ENCODE assay signal across 21 cellular contexts in genomic region chr5:179281688-179282087, GRCh38.
"Had no signal": no experiment of that assay in that cellular context is flagged by ENCODE, and none has a peak within 500 bp of the region (broad histone marks: within the 10 kb centered on the region; RNA-seq: fewer than 3 reads in every experiment).

No MANE protein-coding gene starts in this region.

- H3K4me2 ChIP-seq: KMS-11 had no signal

- DNase-seq: Kasumi-1, MM.1S, NCI-H1092, NCI-H1436, NCI-H187, NCI-H2029, NCI-H2081 treated with DMSO at 0.1 percent for 48 hours, NCI-H2171, NCI-H226, NCI-H446, NCI-H510A, NCI-H524 treated with DMSO at 0.1 percent for 48 hours, NCI-H69, NCI-H774, Right ventricle myocardium superior, RPMI8226, SIG-M5 had no signal

- H3K27me3 ChIP-seq: SJSA1 had no signal

- H3K9ac ChIP-seq: KMS-11 had no signal

- H3K36me3 ChIP-seq: SJSA1 had no signal

- H3K27ac ChIP-seq: KMS-11, SJSA1, SK-N-MC had no signal

- FAIRE-seq: RCC 7860 had no signal

- H3K4me3 ChIP-seq: SJSA1, SK-N-MC had no signal
